ENCODE assay signal across 18 cellular contexts in the genomic region with DNA sequence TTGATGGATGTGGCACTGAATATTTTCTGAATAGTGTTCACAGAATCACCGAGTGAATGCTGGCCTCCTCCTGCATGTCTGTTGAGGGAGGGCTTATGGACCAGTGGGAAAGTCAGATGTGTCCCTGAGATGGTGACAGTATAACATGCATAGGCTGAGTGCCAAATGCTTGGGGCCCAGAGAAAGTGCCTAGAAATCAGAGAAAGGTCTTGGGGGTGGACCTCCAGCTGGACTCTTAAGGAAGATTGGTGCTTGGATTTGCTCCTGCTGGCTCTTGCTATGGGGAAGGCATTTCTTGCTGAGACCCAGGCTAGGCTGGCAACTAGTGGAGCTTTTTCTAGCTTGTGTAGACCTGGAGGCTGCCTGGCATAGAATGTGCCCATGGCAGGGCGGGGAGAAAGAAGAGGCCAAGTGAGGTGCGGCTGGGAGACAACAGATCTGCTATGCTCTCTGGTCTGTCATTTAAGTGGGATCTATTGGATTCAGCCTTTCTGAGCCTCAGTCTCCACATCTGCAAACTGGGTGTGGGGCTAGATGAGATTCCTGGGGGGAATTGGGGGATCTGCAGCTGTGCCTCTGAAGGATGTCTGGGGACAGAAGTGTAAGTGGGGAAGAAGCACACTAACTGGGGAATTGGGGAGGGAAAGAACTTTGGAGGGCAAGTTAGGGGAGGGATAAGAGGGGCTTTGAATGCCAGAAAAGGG. TPM values are rescaled to one million over a fixed set of nuclear protein-coding genes. Genes with fewer than 3 reads are reported as not detected.
DNase-seq lines count a peak whose midpoint lies in the region; ATAC-seq, FAIRE-seq and TF ChIP-seq lines count a peak whose summit lies in the region.
"Had no signal": no experiment of that assay in that cellular context is flagged by ENCODE, and none has a peak within 500 bp of the region (broad histone marks: within the 10 kb centered on the region; RNA-seq: fewer than 3 reads in every experiment).

No MANE protein-coding gene starts in this region.

- H3K27ac Mint-ChIP-seq in Caco-2 (ENCODE audit: unreplicated experiment) (peak overlapping the region; percentile 91), WTC11 (peak overlapping the region; percentile 86)
- H3K27ac Mint-ChIP-seq: T-helper 1 cell treated with Interleukin-12 subunit alpha and Interleukin-12 subunit beta and Interleukin-4 antibody, amounts not matched to agents 30 μg/mL and 1 μg/mL, for 36 hours had no signal

- no peak for TF ChIP-seq CTCF in Caco-2 (IDR thresholded peaks at IDR 0.05; ENCODE audit: insufficient read depth in 1 of 2, low read depth in 1 of 2, low read length in 1 of 2, severe bottlenecking in 1 of 2, unreplicated experiment in 1 of 2)
- no peak for TF ChIP-seq CTCF in WTC11 (IDR thresholded peaks at IDR 0.05)
- TF ChIP-seq CTCF in psoas muscle (IDR thresholded peaks at IDR 0.05) = no peak

- H3K4me3 ChIP-seq in Caco-2 (ENCODE audit: low read depth, low read length) = no peak overlapping the region
- no peak overlapping the region for H3K4me3 ChIP-seq in psoas muscle
- H3K4me3 ChIP-seq in H7 (ENCODE audit: insufficient read depth, low read depth, low read length) = no peak overlapping the region

- no peak for ATAC-seq in WTC11
- peak; percentile 11 for ATAC-seq in left ventricle myocardium superior
- no peak for ATAC-seq in psoas muscle
- ATAC-seq: naive thymus-derived CD8-positive, alpha-beta T cell had no signal

- H3K9me3 ChIP-seq in Caco-2 (no peaks in the 10 kb centered on the region), psoas muscle (no peaks in the 10 kb centered on the region)

- POLR2A ChIA-PET in Caco-2 (lab: Charles Lee) (interaction anchor here (0.6 to 0.7 kb wide), 2 partner anchors 35 to 365 kb away, joined by 3 to 6 read pairs; no protein-coding TSS in a partner anchor), WTC11 (lab: Charles Lee) (no interaction called here)

- no peaks in the 10 kb centered on the region for H3K27me3 Mint-ChIP-seq in Caco-2 (ENCODE audit: insufficient read depth, unreplicated experiment)
- H3K27me3 Mint-ChIP-seq in WTC11 (ENCODE audit: low read depth) = no peaks in the 10 kb centered on the region

- H3K4me1 Mint-ChIP-seq in Caco-2 (ENCODE audit: low read depth, unreplicated experiment) (peaks cover 44% of the 10 kb centered on the region), WTC11 (peaks cover 52% of the 10 kb centered on the region)

- CTCF ChIA-PET in Caco-2 (lab: Charles Lee) (interaction anchor here (1.7 kb wide), 1 partner anchor 25 kb away, joined by 16 read pairs; no protein-coding TSS in a partner anchor), WTC11 (lab: Charles Lee) (interaction anchor here (0.9 to 1.2 kb wide), 2 partner anchors 41 to 130 kb away, joined by 3 read pairs; no protein-coding TSS in a partner anchor)

- H3K4me1 ChIP-seq in Caco-2 (peaks cover 68% of the 10 kb centered on the region), psoas muscle (peaks cover 49% of the 10 kb centered on the region)

- H3K36me3 Mint-ChIP-seq in Caco-2 (ENCODE audit: insufficient read depth, unreplicated experiment) = peaks cover 86% of the 10 kb centered on the region
- H3K36me3 Mint-ChIP-seq in WTC11 = no peaks in the 10 kb centered on the region

- H3K36me3 ChIP-seq in Caco-2 (ENCODE audit: control insufficient read depth, insufficient read depth, low read length) (no peaks in the 10 kb centered on the region; the same call in none of the 2 replicates), psoas muscle (ENCODE audit: insufficient read depth in 1 of 2, low read depth in 1 of 2) (no peaks in the 10 kb centered on the region), H7 (replicated peaks; ENCODE audit: control insufficient read depth, insufficient read depth, low read length) (no peaks in the 10 kb centered on the region; the same call in 1 of the 2 replicates)

- intact Hi-C loops in Caco-2 (cut with micrococcal nuclease; ENCODE audit: unreplicated experiment) = no loop called here
- intact Hi-C loops in left ventricle myocardium superior (cut with micrococcal nuclease) = no loop called here
- intact Hi-C loops in psoas muscle (cut with DNase I) = no loop called here

- no peak for DNase-seq in Caco-2
- no peak for DNase-seq in WTC11 (ENCODE audit: low spot score)
- DNase-seq in left ventricle myocardium superior = no peak
- no peak for DNase-seq in psoas muscle
- no peak for DNase-seq in HTR-8/SVneo (ENCODE audit: insufficient read length, low spot score)
- no peak for DNase-seq in GM19239 (ENCODE audit: insufficient read length, low spot score)
- DNase-seq in NCI-H510A (lab: John Stamatoyannopoulos, UW) = no peak
- no peak for DNase-seq in H7
- DNase-seq: activated gamma-delta T cell treated with Interleukin-2 at 50 U/mL for 16 hours; HCEC 1CT; hypothalamus; left colon; naive thymus-derived CD8-positive, alpha-beta T cell; NCI-H1694 treated with DMSO at 0.1 percent for 48 hours; NCI-H345; retina; SHP77 had no signal

- FAIRE-seq in HTR-8/SVneo (lab: Jason Lieb, UNC) (no peak), GM19239 (lab: Jason Lieb, UNC) (no peak)

- peak overlapping the region; percentile 57 for H3K4me3 Mint-ChIP-seq in Caco-2 (ENCODE audit: unreplicated experiment)
- no peak overlapping the region for H3K4me3 Mint-ChIP-seq in WTC11
- H3K4me3 Mint-ChIP-seq: naive thymus-derived CD8-positive, alpha-beta T cell; T-helper 1 cell treated with Interleukin-12 subunit alpha and Interleukin-12 subunit beta and Interleukin-4 antibody, amounts not matched to agents 30 μg/mL and 1 μg/mL, for 36 hours had no signal

- H3K27ac ChIP-seq in psoas muscle = peak overlapping the region; percentile 48

- 68 to 87% (median 74%) methylated on average over 3 of the region's 3 CpGs for WGBS in psoas muscle, 3 donors

- H3K9me3 Mint-ChIP-seq in Caco-2 (ENCODE audit: unreplicated experiment) (no peaks in the 10 kb centered on the region), WTC11 (no peaks in the 10 kb centered on the region)
- H3K9me3 Mint-ChIP-seq: naive thymus-derived CD8-positive, alpha-beta T cell; T-helper 1 cell treated with Interleukin-12 subunit alpha and Interleukin-12 subunit beta and Interleukin-4 antibody, amounts not matched to agents 30 μg/mL and 1 μg/mL, for 36 hours had no signal

- H3K27me3 ChIP-seq in Caco-2 (replicated peaks; ENCODE audit: control insufficient read depth, insufficient read depth, low read length) (no peaks in the 10 kb centered on the region), psoas muscle (ENCODE audit: insufficient read depth in 3 of 3, low read length in 2 of 3) (no peaks in the 10 kb centered on the region), H7 (ENCODE audit: control insufficient read depth, insufficient read depth, low read length) (no peaks in the 10 kb centered on the region)

- BruUV-seq in Caco-2 (replicated peaks; lab: Mats Ljungman, UMichigan) = no TSS peak

TF ChIP-seq in WTC11, 78 proteins besides CTCF, POLR2A, EP300 and RAD21:
- TF ChIP-seq ZNF416 (CRISPR knock-in tag; IDR thresholded peaks at IDR 0.05) = no peak
- TF ChIP-seq ZNF317 (CRISPR knock-in tag; IDR thresholded peaks at IDR 0.05; ENCODE audit: borderline replicate concordance, low read depth) = no peak
- TF ChIP-seq, protein P1, sequence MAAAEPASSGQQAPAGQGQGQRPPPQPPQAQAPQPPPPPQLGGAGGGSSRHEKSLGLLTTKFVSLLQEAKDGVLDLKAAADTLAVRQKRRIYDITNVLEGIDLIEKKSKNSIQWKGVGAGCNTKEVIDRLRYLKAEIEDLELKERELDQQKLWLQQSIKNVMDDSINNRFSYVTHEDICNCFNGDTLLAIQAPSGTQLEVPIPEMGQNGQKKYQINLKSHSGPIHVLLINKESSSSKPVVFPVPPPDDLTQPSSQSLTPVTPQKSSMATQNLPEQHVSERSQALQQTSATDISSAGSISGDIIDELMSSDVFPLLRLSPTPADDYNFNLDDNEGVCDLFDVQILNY (CRISPR knock-in tag; IDR thresholded peaks at IDR 0.05) = no peak
- TF ChIP-seq, protein P2, sequence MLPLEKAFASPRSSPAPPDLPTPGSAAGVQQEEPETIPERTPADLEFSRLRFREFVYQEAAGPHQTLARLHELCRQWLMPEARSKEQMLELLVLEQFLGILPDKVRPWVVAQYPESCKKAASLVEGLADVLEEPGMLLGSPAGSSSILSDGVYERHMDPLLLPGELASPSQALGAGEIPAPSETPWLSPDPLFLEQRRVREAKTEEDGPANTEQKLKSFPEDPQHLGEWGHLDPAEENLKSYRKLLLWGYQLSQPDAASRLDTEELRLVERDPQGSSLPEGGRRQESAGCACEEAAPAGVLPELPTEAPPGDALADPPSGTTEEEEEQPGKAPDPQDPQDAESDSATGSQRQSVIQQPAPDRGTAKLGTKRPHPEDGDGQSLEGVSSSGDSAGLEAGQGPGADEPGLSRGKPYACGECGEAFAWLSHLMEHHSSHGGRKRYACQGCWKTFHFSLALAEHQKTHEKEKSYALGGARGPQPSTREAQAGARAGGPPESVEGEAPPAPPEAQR (CRISPR knock-in tag; IDR thresholded peaks at IDR 0.05) = no peak
- TF ChIP-seq NFATC4 (CRISPR knock-in tag; IDR thresholded peaks at IDR 0.05) = no peak

RNA-seq across cellular contexts. Expression of a gene that starts 27.4 kb away (rescaled TPM):
- total RNA-seq in Caco-2 (2022) = 37.9 and 41.1 TPM in 2 replicates
- total RNA-seq in WTC11 (2021) = 20.6 to 25.4 TPM (median 21.6 TPM) in 3 replicates
- 6.9 TPM for total RNA-seq in left ventricle myocardium superior
- 1 to 10 TPM; 4.9 to 8.5 (median 7.4) TPM for total RNA-seq in psoas muscle
- polyA plus RNA-seq in psoas muscle = 1 to 10 TPM; 2.2 to 4.8 (median 2.4) TPM
- total RNA-seq in H7 (2014; rRNA removed; shearing (Covaris generic)) = 22.1 and 27.7 TPM in 2 replicates
